Comparison of ENCODE assay signal across 8 cellular contexts in genomic region chr1:51616490-51616889, GRCh38. TPM values are rescaled to one million over a fixed set of nuclear protein-coding genes. Genes with fewer than 3 reads are reported as not detected.
A peak's percentile ranks its signal among the peaks of the same experiment; 100 is the strongest.
DNase-seq lines count a peak whose midpoint lies in the region; ATAC-seq and TF ChIP-seq lines count a peak whose summit lies in the region.

No MANE protein-coding gene starts in this region.

- no peak overlapping the region for H3K27ac Mint-ChIP-seq in WTC11
- H3K27ac Mint-ChIP-seq in stimulated activated effector memory CD8-positive, alpha-beta T cell treated with anti-CD3 and anti-CD28 coated beads, Interleukin-12 subunit alpha, Interleukin-12 subunit beta, amount 100 ng/mL, for 72 hours: peak overlapping the region; percentile 98

- no peak for TF ChIP-seq CTCF in WTC11 (IDR thresholded peaks at IDR 0.05)

- in situ Hi-C loops in HAP-1 (cut with MboI; ENCODE audit: low sequenced_read_pairs): no loop called here

- no peak overlapping the region for H3K9ac ChIP-seq in iPS-18a (ENCODE audit: low read length)

- DNase-seq in HAP-1 (ENCODE audit: low spot score in 2 of 2) (no peak), WTC11 (ENCODE audit: low spot score) (no peak), NCI-H187 treated with DMSO at 0.1 percent for 48 hours (lab: John Stamatoyannopoulos, UW) (no peak), hepatic stellate cell (ENCODE audit: low spot score) (no peak), T-helper 9 cell (no peak)
- DNase-seq in stimulated activated effector memory CD8-positive, alpha-beta T cell treated with anti-CD3 and anti-CD28 coated beads, Interleukin-12 subunit alpha, Interleukin-12 subunit beta, amount 100 ng/mL, for 72 hours (ENCODE audit: low spot score in 2 of 2): no peak
- no peak for DNase-seq in stimulated activated naive CD4-positive, alpha-beta T cell (lab: John Stamatoyannopoulos, UW)

- peak overlapping the region; percentile 45 for H3K4me3 Mint-ChIP-seq in WTC11
- peak overlapping the region; percentile 98 for H3K4me3 Mint-ChIP-seq in stimulated activated effector memory CD8-positive, alpha-beta T cell treated with anti-CD3 and anti-CD28 coated beads, Interleukin-12 subunit alpha, Interleukin-12 subunit beta, amount 100 ng/mL, for 72 hours

- no peaks in the 10 kb centered on the region for H3K9me3 Mint-ChIP-seq in WTC11
- no peaks in the 10 kb centered on the region for H3K9me3 Mint-ChIP-seq in stimulated activated effector memory CD8-positive, alpha-beta T cell treated with anti-CD3 and anti-CD28 coated beads, Interleukin-12 subunit alpha, Interleukin-12 subunit beta, amount 100 ng/mL, for 72 hours

- H3K27ac ChIP-seq in iPS-18a (ENCODE audit: low read length): no peak overlapping the region

- peak overlapping the region; percentile 93 for H3K4me3 ChIP-seq in HAP-1
- peak overlapping the region; percentile 93 for H3K4me3 ChIP-seq in iPS-18a (ENCODE audit: low read length)

- H3K27me3 Mint-ChIP-seq in WTC11 (ENCODE audit: low read depth): no peaks in the 10 kb centered on the region; the same call in 1 of the 2 replicates

- H3K9me3 ChIP-seq in HAP-1 (no peaks in the 10 kb centered on the region), iPS-18a (ENCODE audit: control insufficient read depth, low read depth, low read length) (no peaks in the 10 kb centered on the region)

- H3K36me3 Mint-ChIP-seq in WTC11: no peaks in the 10 kb centered on the region
- no peaks in the 10 kb centered on the region for H3K36me3 Mint-ChIP-seq in stimulated activated effector memory CD8-positive, alpha-beta T cell treated with anti-CD3 and anti-CD28 coated beads, Interleukin-12 subunit alpha, Interleukin-12 subunit beta, amount 100 ng/mL, for 72 hours

- ATAC-seq in WTC11: no peak
- ATAC-seq in stimulated activated effector memory CD8-positive, alpha-beta T cell treated with anti-CD3 and anti-CD28 coated beads, Interleukin-12 subunit alpha, Interleukin-12 subunit beta, amount 100 ng/mL, for 72 hours: no peak

- H3K4me1 ChIP-seq in HAP-1 (peaks cover 9% of the 10 kb centered on the region), iPS-18a (ENCODE audit: control insufficient read depth, low read depth, low read length) (no peaks in the 10 kb centered on the region)

- H3K36me3 ChIP-seq in HAP-1 (replicated peaks) (no peaks in the 10 kb centered on the region), iPS-18a (ENCODE audit: control insufficient read depth, low read depth, low read length) (no peaks in the 10 kb centered on the region)

- POLR2A ChIA-PET in WTC11 (lab: Charles Lee): no interaction called here

- H3K4me1 Mint-ChIP-seq in WTC11: peaks cover 10% of the 10 kb centered on the region
- H3K4me1 Mint-ChIP-seq in stimulated activated effector memory CD8-positive, alpha-beta T cell treated with anti-CD3 and anti-CD28 coated beads, Interleukin-12 subunit alpha, Interleukin-12 subunit beta, amount 100 ng/mL, for 72 hours: peaks cover 21% of the 10 kb centered on the region

- CTCF ChIA-PET in WTC11 (lab: Charles Lee): no interaction called here

- H3K27me3 ChIP-seq in HAP-1 (ENCODE audit: low read depth) (no peaks in the 10 kb centered on the region), iPS-18a (ENCODE audit: control insufficient read depth, insufficient read depth, low read length) (no peaks in the 10 kb centered on the region)

TF ChIP-seq in WTC11, 78 proteins besides CTCF, POLR2A, EP300 and RAD21:
- no peak for TF ChIP-seq E2F4 (CRISPR knock-in tag; IDR thresholded peaks at IDR 0.05; ENCODE audit: borderline replicate concordance, low read depth)
- no peak for TF ChIP-seq ATF6 (CRISPR knock-in tag; IDR thresholded peaks at IDR 0.05)
- TF ChIP-seq ZNF263 (CRISPR knock-in tag; IDR thresholded peaks at IDR 0.05; ENCODE audit: low read depth): no peak
- no peak for TF ChIP-seq FOXP1 (CRISPR knock-in tag; IDR thresholded peaks at IDR 0.05; ENCODE audit: borderline replicate concordance)
- no peak for TF ChIP-seq ZNF423 (CRISPR knock-in tag; IDR thresholded peaks at IDR 0.05)
- no peak for TF ChIP-seq CBFB (CRISPR knock-in tag; IDR thresholded peaks at IDR 0.05; ENCODE audit: low read depth)
- no peak for TF ChIP-seq KAT7 (CRISPR knock-in tag; IDR thresholded peaks at IDR 0.05; ENCODE audit: borderline replicate concordance)
- TF ChIP-seq ZNF512 (CRISPR knock-in tag; IDR thresholded peaks at IDR 0.05; ENCODE audit: borderline replicate concordance): no peak
- no peak for TF ChIP-seq CDX4 (CRISPR knock-in tag; IDR thresholded peaks at IDR 0.05; ENCODE audit: borderline replicate concordance)
- no peak for TF ChIP-seq ZNF121 (CRISPR knock-in tag; IDR thresholded peaks at IDR 0.05)
- TF ChIP-seq TCF7 (CRISPR knock-in tag; IDR thresholded peaks at IDR 0.05; ENCODE audit: low read depth): no peak
- no peak for TF ChIP-seq ZNF232 (CRISPR knock-in tag; IDR thresholded peaks at IDR 0.05)
- no peak for TF ChIP-seq ELF4 (CRISPR knock-in tag; IDR thresholded peaks at IDR 0.05; ENCODE audit: low read depth)
- TF ChIP-seq CREM (CRISPR knock-in tag; IDR thresholded peaks at IDR 0.05): no peak
- no peak for TF ChIP-seq ATF2 (CRISPR knock-in tag; IDR thresholded peaks at IDR 0.05; ENCODE audit: borderline replicate concordance, low read depth)
- TF ChIP-seq HMGXB4 (CRISPR knock-in tag; IDR thresholded peaks at IDR 0.05): no peak
- no peak for TF ChIP-seq ZNF317 (CRISPR knock-in tag; IDR thresholded peaks at IDR 0.05; ENCODE audit: borderline replicate concordance, low read depth)
- no peak for TF ChIP-seq RELA (CRISPR knock-in tag; IDR thresholded peaks at IDR 0.05; ENCODE audit: borderline replicate concordance)
TF ChIP-seq in WTC11: peak in this region for 0.

RNA-seq across cellular contexts. Expression of gene OSBPL9, which starts 0.4 kb away (rescaled TPM):
- 55.6 to 66.7 TPM (median 63.5 TPM) in 3 replicates for total RNA-seq in WTC11 (2021)
